ENCODE assay signal across 21 cellular contexts in the genomic region with DNA sequence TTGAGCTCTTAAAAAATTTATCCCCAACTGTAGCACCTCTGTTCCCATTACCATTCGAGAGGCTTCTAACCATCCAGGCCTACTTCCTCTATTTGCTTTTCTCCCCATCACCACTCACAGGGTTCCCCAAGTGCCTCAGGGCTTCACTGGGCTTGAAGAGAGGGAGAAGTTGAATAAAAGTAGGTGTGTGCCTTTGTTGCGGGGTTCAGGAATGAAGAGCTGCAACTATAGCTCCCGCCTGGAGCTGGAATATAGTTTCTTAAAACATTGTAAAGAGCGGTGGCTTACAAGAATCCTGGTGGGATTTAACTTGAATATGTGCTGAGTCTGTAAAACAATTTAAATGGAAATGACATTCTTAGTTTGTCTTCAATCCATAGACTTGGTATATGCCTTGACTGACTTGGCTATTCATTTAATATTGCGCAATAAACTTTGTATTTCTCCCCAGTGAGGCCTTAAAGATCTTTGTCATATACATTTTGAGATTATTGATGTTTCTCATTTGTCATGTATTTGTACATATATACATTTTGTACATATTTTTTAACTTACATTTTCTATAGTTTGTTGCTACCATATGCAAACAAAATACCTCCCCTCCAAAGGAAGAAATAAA.
"Had no signal": no experiment of that assay in that cellular context is flagged by ENCODE, and none has a peak within 500 bp of the region (broad histone marks: within the 10 kb centered on the region; RNA-seq: fewer than 3 reads in every experiment).

No MANE protein-coding gene starts in this region.

- ATAC-seq: activated CD4-positive, CD25-positive, alpha-beta regulatory T cell treated with anti-CD3 and anti-CD28 coated beads, Interleukin-2, amount 50 U/mL, for 24 hours; activated naive CD8-positive, alpha-beta T cell treated with anti-CD3 and anti-CD28 coated beads, Interleukin-2, amount 50 U/mL, for 24 hours; activated T-cell treated with anti-CD3 and anti-CD28 coated beads, Interleukin-2, amount 50 U/mL, for 4 hours; left lobe of liver had no signal

- H3K9me3 ChIP-seq: colonic mucosa, tibial artery had no signal

- H3K27ac ChIP-seq: colonic mucosa, hepatocyte, tibial artery had no signal

- H3K36me3 ChIP-seq: colonic mucosa, tibial artery had no signal

- H3K79me2 ChIP-seq: hepatocyte had no signal

- H3K4me1 ChIP-seq: colonic mucosa, tibial artery had no signal

- H3K4me3 Mint-ChIP-seq: activated naive CD4-positive, alpha-beta T cell treated with anti-CD3 and anti-CD28 coated beads, Interleukin-2, amount 10 ng/mL, durations not matched to agents 7 days and 5 days; activated naive CD8-positive, alpha-beta T cell treated with anti-CD3 and anti-CD28 coated beads, Interleukin-2, amount 50 U/mL, for 24 hours; activated T-cell treated with anti-CD3 and anti-CD28 coated beads, Interleukin-2, amount 50 U/mL, for 4 hours; brain; central memory CD8-positive, alpha-beta T cell; nephron had no signal

- H3K4me2 ChIP-seq: hepatocyte had no signal

- H3K4me1 Mint-ChIP-seq: activated naive CD4-positive, alpha-beta T cell treated with anti-CD3 and anti-CD28 coated beads, Interleukin-2, amount 10 ng/mL, durations not matched to agents 7 days and 5 days; activated naive CD8-positive, alpha-beta T cell treated with anti-CD3 and anti-CD28 coated beads, Interleukin-2, amount 50 U/mL, for 24 hours; brain; central memory CD8-positive, alpha-beta T cell; nephron had no signal

- H3K4me3 ChIP-seq: colonic mucosa, hepatocyte, lung, tibial artery had no signal

- H3K27me3 ChIP-seq: colonic mucosa, tibial artery had no signal

- H3K27ac Mint-ChIP-seq: activated naive CD4-positive, alpha-beta T cell treated with anti-CD3 and anti-CD28 coated beads, Interleukin-2, amount 10 ng/mL, durations not matched to agents 7 days and 5 days; activated naive CD8-positive, alpha-beta T cell treated with anti-CD3 and anti-CD28 coated beads, Interleukin-2, amount 50 U/mL, for 24 hours; brain; nephron had no signal

- H3K36me3 Mint-ChIP-seq: activated naive CD4-positive, alpha-beta T cell treated with anti-CD3 and anti-CD28 coated beads, Interleukin-2, amount 10 ng/mL, durations not matched to agents 7 days and 5 days; brain had no signal

- H2AFZ ChIP-seq: hepatocyte had no signal

- DNase-seq: activated CD4-positive, alpha-beta T cell treated with anti-CD3 and anti-CD28 coated beads, Interleukin-2, amount 50 U/mL, for 1 hour; activated CD8-positive, alpha-beta memory T cell treated with anti-CD3 and anti-CD28 coated beads, Interleukin-2, amount 50 U/mL, for 4 hours; activated naive CD4-positive, alpha-beta T cell treated with anti-CD3 and anti-CD28 coated beads, Interleukin-2, amount 10 ng/mL, durations not matched to agents 7 days and 5 days; activated naive CD8-positive, alpha-beta T cell treated with anti-CD3 and anti-CD28 coated beads, Interleukin-2, amount 50 U/mL, for 24 hours; activated T-cell treated with anti-CD3 and anti-CD28 coated beads, Interleukin-2, amount 50 U/mL, for 4 hours; anterior cingulate cortex; colonic mucosa; midbrain; nucleus accumbens; stimulated activated CD4-positive, alpha-beta T cell treated with anti-CD3 and anti-CD28 coated beads, Interleukin-2, amount 100 ng/mL, for 24 hours; stimulated activated naive CD4-positive, alpha-beta T cell treated with Interleukin-2 at 50 U/mL for 16 hours; T-helper 1 cell; T-helper 9 cell; tibial artery had no signal

- H3K9me3 Mint-ChIP-seq: activated naive CD4-positive, alpha-beta T cell treated with anti-CD3 and anti-CD28 coated beads, Interleukin-2, amount 10 ng/mL, durations not matched to agents 7 days and 5 days; activated naive CD8-positive, alpha-beta T cell treated with anti-CD3 and anti-CD28 coated beads, Interleukin-2, amount 50 U/mL, for 24 hours; activated T-cell treated with anti-CD3 and anti-CD28 coated beads, Interleukin-2, amount 50 U/mL, for 4 hours; brain; central memory CD8-positive, alpha-beta T cell; nephron had no signal
